24 cellular contexts compared by ENCODE assay signal in the genomic region with DNA sequence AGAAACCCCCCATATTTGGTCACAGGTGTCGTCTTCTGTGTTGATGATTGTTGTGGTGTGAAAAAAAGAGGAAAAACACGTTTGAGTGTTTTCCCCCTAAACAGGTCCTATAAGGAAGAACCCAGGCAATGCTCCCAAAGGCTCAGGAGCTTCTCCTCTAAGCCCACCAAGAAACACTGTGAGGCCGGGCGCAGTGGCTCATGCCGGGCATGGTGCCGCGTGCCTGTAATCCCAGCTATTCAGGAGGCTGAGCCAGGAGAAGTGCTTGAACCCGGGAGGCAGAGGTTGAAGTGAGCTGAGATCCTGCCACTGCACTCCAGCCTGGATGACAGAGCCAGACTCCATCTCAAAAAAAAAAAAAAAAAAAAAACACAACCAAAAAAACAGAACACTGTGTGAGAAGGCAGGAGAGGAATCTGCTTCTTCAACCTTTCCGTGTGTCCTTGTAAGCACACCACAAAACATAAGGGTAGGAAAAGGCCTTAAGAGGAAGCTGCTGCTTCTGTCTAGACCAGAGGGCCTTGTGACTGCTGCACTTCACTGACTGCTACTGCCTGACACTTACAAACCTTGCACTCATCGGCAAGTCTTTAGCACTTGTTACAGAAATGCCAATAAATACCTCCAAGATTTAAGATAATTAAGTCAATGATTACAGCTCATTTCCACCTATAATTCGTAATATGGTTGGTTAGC. TPM values are rescaled to one million over a fixed set of nuclear protein-coding genes. Genes with fewer than 3 reads are reported as not detected.
A peak's percentile ranks its signal among the peaks of the same experiment; 100 is the strongest.
DNase-seq lines count a peak whose midpoint lies in the region; ATAC-seq, FAIRE-seq and TF ChIP-seq lines count a peak whose summit lies in the region.
"Had no signal": no experiment of that assay in that cellular context is flagged by ENCODE, and none has a peak within 500 bp of the region (broad histone marks: within the 10 kb centered on the region; RNA-seq: fewer than 3 reads in every experiment).

No MANE protein-coding gene starts in this region.

- CTCF ChIA-PET in activated CD8-positive, alpha-beta memory T cell treated with anti-CD3 and anti-CD28 coated beads, Interleukin-2, amount 10 ng/mL, durations not matched to agents 7 days and 5 days (lab: Charles Lee) = interaction anchor here (0.7 to 2.6 kb wide), 10 partner anchors 9 to 183 kb away, joined by 3 to 15 read pairs (median 3); partner anchors contain the start of genes ARMC7, JPT1 and NT5C
- CTCF ChIA-PET in K562 (lab: Yijun Ruan, JAX; ENCODE audit: low intra/inter-chr PET ratio) = no interaction called here
- CTCF ChIA-PET in mammary epithelial cell (lab: Charles Lee; ENCODE audit: low non-redundant PET) = no interaction called here

- TF ChIP-seq POLR2A in K562 (conservative IDR thresholded peaks at IDR 0.05) = no peak

- peaks cover 68% of the 10 kb centered on the region for H3K36me3 Mint-ChIP-seq in activated CD8-positive, alpha-beta memory T cell treated with anti-CD3 and anti-CD28 coated beads, Interleukin-2, amount 10 ng/mL, durations not matched to agents 7 days and 5 days

- H3K36me3 ChIP-seq in K562 (ENCODE audit: control insufficient read depth, insufficient read depth, low read length) = peaks cover 94% of the 10 kb centered on the region
- peaks cover 50% of the 10 kb centered on the region for H3K36me3 ChIP-seq in mammary epithelial cell (ENCODE audit: insufficient read depth, low read length)

- no TSS peak for BruUV-seq in K562 (replicated peaks; lab: Mats Ljungman, UMichigan)
- no TSS peak for BruUV-seq in mammary epithelial cell (replicated peaks; lab: Mats Ljungman, UMichigan)

- intact Hi-C loops in K562 (cut with micrococcal nuclease) = no loop called here
- intact Hi-C loops in mammary epithelial cell (cut with micrococcal nuclease) = no loop called here

- H3K9me3 ChIP-seq in K562 (replicated peaks; ENCODE audit: control insufficient read depth, insufficient read depth, low read depth, low read length) (no peaks in the 10 kb centered on the region), mammary epithelial cell (replicated peaks; ENCODE audit: insufficient read depth, low read length) (no peaks in the 10 kb centered on the region)
- H3K9me3 ChIP-seq: lower lobe of right lung had no signal

- H3K4me2 ChIP-seq in K562 (ENCODE audit: insufficient read depth, low read length) (no peak overlapping the region), mammary epithelial cell (ENCODE audit: insufficient read depth, low read depth, low read length) (no peak overlapping the region)

- no peak overlapping the region for H3K4me3 ChIP-seq in K562
- no peak overlapping the region for H3K4me3 ChIP-seq in mammary epithelial cell (replicated peaks in 1 of 3; ENCODE audit: insufficient read depth in 1 of 3, low read depth in 2 of 3, low read length in 3 of 3)
- H3K4me3 ChIP-seq: lower lobe of right lung had no signal

- H3K9me3 Mint-ChIP-seq in activated CD8-positive, alpha-beta memory T cell treated with anti-CD3 and anti-CD28 coated beads, Interleukin-2, amount 10 ng/mL, durations not matched to agents 7 days and 5 days (ENCODE audit: low read depth) = no peaks in the 10 kb centered on the region

- H4K20me1 ChIP-seq in K562 (replicated peaks; ENCODE audit: control insufficient read depth, insufficient read depth, low read length) (0 out of 2 replicates have a peak, but pooled peaks cover 3% of the 10 kb centered on the region), mammary epithelial cell (ENCODE audit: insufficient read depth, low read length) (peaks cover 3% of the 10 kb centered on the region)

- ATAC-seq in activated CD8-positive, alpha-beta memory T cell treated with anti-CD3 and anti-CD28 coated beads, Interleukin-2, amount 10 ng/mL, durations not matched to agents 7 days and 5 days = no peak
- ATAC-seq in K562 = 0 out of 3 replicates have a peak, but pooled peaks have one; percentile 9
- ATAC-seq: foreskin keratinocyte had no signal

- H3K27me3 Mint-ChIP-seq in activated CD8-positive, alpha-beta memory T cell treated with anti-CD3 and anti-CD28 coated beads, Interleukin-2, amount 10 ng/mL, durations not matched to agents 7 days and 5 days = no peaks in the 10 kb centered on the region
- H3K27me3 Mint-ChIP-seq: B cell had no signal

- TF ChIP-seq EP300 in K562 (IDR thresholded peaks at IDR 0.05; ENCODE audit: low read length) = no peak

- H3K79me2 ChIP-seq in K562 (ENCODE audit: control insufficient read depth, insufficient read depth, low read length) (peaks cover 35% of the 10 kb centered on the region), mammary epithelial cell (ENCODE audit: insufficient read depth, low read length) (peaks cover 68% of the 10 kb centered on the region)

- in situ Hi-C loops in K562 (cut with MboI) = no loop called here
- in situ Hi-C loops in mammary epithelial cell (cut with MboI; ENCODE audit: low sequenced_read_pairs in 2 of 2) = no loop called here

- DNase-seq in activated CD8-positive, alpha-beta memory T cell treated with anti-CD3 and anti-CD28 coated beads, Interleukin-2, amount 10 ng/mL, durations not matched to agents 7 days and 5 days = no peak
- DNase-seq in activated CD8-positive, alpha-beta memory T cell treated with anti-CD3 and anti-CD28 coated beads, Interleukin-2, amount 50 U/mL, for 4 hours = no peak
- no peak for DNase-seq in K562 (ENCODE audit: extremely low read depth in 1 of 4, low spot score in 3 of 4)
- peak; percentile 54 for DNase-seq in pons (ENCODE audit: low spot score)
- DNase-seq in glomerular visceral epithelial cell (ENCODE audit: extremely low spot score) = no peak
- no peak for DNase-seq in mammary epithelial cell
- DNase-seq: 8988T; activated gamma-delta T cell treated with Interleukin-2 at 50 U/mL for 16 hours; central memory CD4-positive, alpha-beta T cell; COR-L47; DMS79 treated with DMSO at 0.1 percent for 48 hours; erythroblast; foreskin keratinocyte; GOT3; hypothalamus; lower lobe of right lung; MM.1S; NCI-H1436; NCI-H524 treated with DMSO at 0.1 percent for 48 hours; occipital lobe; SW 1271 had no signal

- H3K4me1 Mint-ChIP-seq in activated CD8-positive, alpha-beta memory T cell treated with anti-CD3 and anti-CD28 coated beads, Interleukin-2, amount 10 ng/mL, durations not matched to agents 7 days and 5 days = peaks cover 40% of the 10 kb centered on the region

- H3K9ac ChIP-seq in K562 (ENCODE audit: insufficient read depth in 1 of 2, low read depth in 2 of 2, low read length in 2 of 2) = no peak overlapping the region
- no peak overlapping the region for H3K9ac ChIP-seq in mammary epithelial cell (ENCODE audit: insufficient read depth, low read length)

- H3K27me3 ChIP-seq in K562 (ENCODE audit: control insufficient read depth in 2 of 2, insufficient read depth in 2 of 2, low read length in 2 of 2) = no peaks in the 10 kb centered on the region
- H3K27me3 ChIP-seq in mammary epithelial cell (ENCODE audit: insufficient read depth, low read length) = no peaks in the 10 kb centered on the region
- H3K27me3 ChIP-seq: foreskin keratinocyte had no signal

- POLR2A ChIA-PET in K562 (lab: Yijun Ruan, JAX) = interaction anchor here (0.6 to 7.3 kb wide), 14 partner anchors 8 to 400 kb away, joined by 3 to 51 read pairs (median 4); partner anchors contain the start of genes JPT1, NT5C and NUP85

- dilution Hi-C loops in mammary epithelial cell (cut with HindIII; ENCODE audit: low sequenced_read_pairs) = no loop called here

- TF ChIP-seq RAD21 in K562 (CRISPR knock-in tag; conservative IDR thresholded peaks at IDR 0.05 in 1 of 2, IDR thresholded peaks at IDR 0.05 in 1 of 2) = no peak

- H3K4me3 Mint-ChIP-seq in activated CD8-positive, alpha-beta memory T cell treated with anti-CD3 and anti-CD28 coated beads, Interleukin-2, amount 10 ng/mL, durations not matched to agents 7 days and 5 days = no peak overlapping the region
- H3K4me3 Mint-ChIP-seq: B cell had no signal

- H3K9me1 ChIP-seq in K562 (ENCODE audit: control insufficient read depth, insufficient read depth, low read length) = no peaks in the 10 kb centered on the region

- H2AFZ ChIP-seq in K562 (ENCODE audit: low read depth, low read length) (no peak overlapping the region), mammary epithelial cell (ENCODE audit: low read depth, low read length) (no peak overlapping the region)

- TF ChIP-seq CTCF in K562 (IDR thresholded peaks at IDR 0.05 in 2 of 3, conservative IDR thresholded peaks at IDR 0.05 in 1 of 3; ENCODE audit: insufficient read depth in 2 of 3, low read depth in 1 of 3, low read length in 3 of 3) (no peak), mammary epithelial cell (conservative IDR thresholded peaks at IDR 0.05 in 1 of 2, IDR thresholded peaks at IDR 0.05 in 1 of 2; ENCODE audit: extremely low read depth in 1 of 2, insufficient read depth in 1 of 2, low read depth in 1 of 2, low read length in 2 of 2) (no peak)

- no peak for FAIRE-seq in K562 (lab: Jason Lieb, UNC)
- FAIRE-seq: islet of Langerhans, urothelium cell line had no signal

- H3K27ac ChIP-seq in K562 (ENCODE audit: extremely low read depth, low read depth, low read length) (no peak overlapping the region), mammary epithelial cell (ENCODE audit: insufficient read depth, low read depth, low read length) (no peak overlapping the region)
- H3K27ac ChIP-seq: foreskin keratinocyte, lower lobe of right lung had no signal

- H3K4me1 ChIP-seq in K562 (replicated peaks in 1 of 2; ENCODE audit: control insufficient read depth in 2 of 2, insufficient read depth in 2 of 2, low read length in 2 of 2) (no peaks in the 10 kb centered on the region; a peak in 1 of 5 replicates), mammary epithelial cell (ENCODE audit: insufficient read depth, low read length) (no peaks in the 10 kb centered on the region)
- H3K4me1 ChIP-seq: foreskin keratinocyte, lower lobe of right lung had no signal

- H3K27ac Mint-ChIP-seq in activated CD8-positive, alpha-beta memory T cell treated with anti-CD3 and anti-CD28 coated beads, Interleukin-2, amount 10 ng/mL, durations not matched to agents 7 days and 5 days = peak overlapping the region; percentile 61
- H3K27ac Mint-ChIP-seq: B cell had no signal

- WGBS in K562 (ENCODE audit: insufficient coverage, low coverage, missing lambda C conversion rate) = 93% methylated on average over 11 of the region's 11 CpGs
- 87% methylated on average over 11 of the region's 11 CpGs for WGBS in mammary epithelial cell (ENCODE audit: low coverage, missing lambda C conversion rate)

RNA-seq across cellular contexts. Expression of gene JPT1, which starts 9.3 kb away (rescaled TPM):
- total RNA-seq in activated CD8-positive, alpha-beta memory T cell treated with anti-CD3 and anti-CD28 coated beads, Interleukin-2, amount 10 ng/mL, durations not matched to agents 7 days and 5 days = 100 to 1,000 TPM; 277 to 301 TPM
- 60.0 and 81.0 TPM in 2 replicates for total RNA-seq in K562 (2011; cell fraction: chromatin; rRNA removed; ENCODE audit: low replicate concordance)
- 77.1 and 90.4 TPM in 2 replicates for total RNA-seq in K562 (2011; cell fraction: nucleolus; rRNA removed)
- total RNA-seq in K562 (2011; cell fraction: nucleoplasm; rRNA removed) = 68.9 and 75.0 TPM in 2 replicates
- total RNA-seq in K562 (2014; rRNA removed) = 131 and 132 TPM in 2 replicates
- total RNA-seq in K562 (2014; rRNA removed; fragmentation: Illumina TruSeq; extraction: Trizol) = 168 and 185 TPM in 2 replicates
- total RNA-seq in K562 (2015; rRNA removed; fragmentation: Illumina TruSeq; extraction: Trizol) = 290 and 292 TPM in 2 replicates
- total RNA-seq in K562 (2021) = 243 and 245 TPM in 2 replicates
- 54.0 and 56.7 TPM in 2 replicates for polyA plus RNA-seq in K562 (2011; rRNA removed)
- 112 and 122 TPM in 2 replicates for polyA plus RNA-seq in K562 (2011; cell fraction: cytosol; rRNA removed)
- polyA plus RNA-seq in K562 (2011; cell fraction: nucleus; rRNA removed) = 68.8 and 82.6 TPM in 2 replicates
- 165 and 353 TPM in 2 replicates for polyA plus RNA-seq in K562 (2012)
- 276 and 277 TPM in 2 replicates for polyA plus RNA-seq in K562 (2014; fragmentation: Illumina TruSeq; extraction: Trizol)
- polyA plus RNA-seq in K562 (2014; fragmentation: Nextera tagmentation; extraction: Ambion mirVana) = 10 to 100 TPM; 67.8 to 77.7 TPM
- 144 and 237 TPM in 2 replicates for polyA plus RNA-seq in K562 (2014; rRNA removed)
- polyA minus RNA-seq in K562 (2011; rRNA and poly(A)+ RNA removed) = 46.8 and 55.1 TPM in 2 replicates
- 131 and 146 TPM in 2 replicates for polyA minus RNA-seq in K562 (2011; cell fraction: cytosol; rRNA and poly(A)+ RNA removed)
- polyA minus RNA-seq in K562 (2011; cell fraction: nucleus; rRNA and poly(A)+ RNA removed) = 35.1 and 49.8 TPM in 2 replicates
- total RNA-seq in mammary epithelial cell = 100 to 1,000 TPM; 107 to 223 TPM
- polyA plus RNA-seq in mammary epithelial cell = 280 TPM
- 110 TPM for polyA minus RNA-seq in mammary epithelial cell

RNA-seq across cellular contexts. Expression of gene NT5C, which starts 13.4 kb away (rescaled TPM):
- 10 to 100 TPM; 65.2 to 73.1 TPM for total RNA-seq in activated CD8-positive, alpha-beta memory T cell treated with anti-CD3 and anti-CD28 coated beads, Interleukin-2, amount 10 ng/mL, durations not matched to agents 7 days and 5 days
- total RNA-seq in K562 (2011; cell fraction: chromatin; rRNA removed; ENCODE audit: low replicate concordance) = 23.9 and 63.5 TPM in 2 replicates
- total RNA-seq in K562 (2011; cell fraction: nucleolus; rRNA removed) = 83.5 and 103 TPM in 2 replicates
- 34.3 and 56.2 TPM in 2 replicates for total RNA-seq in K562 (2011; cell fraction: nucleoplasm; rRNA removed)
- total RNA-seq in K562 (2014; rRNA removed) (150 and 205 TPM in 2 replicates), K562 (2014; rRNA removed; fragmentation: Illumina TruSeq; extraction: Trizol) (21.5 and 31.6 TPM in 2 replicates), K562 (2015; rRNA removed; fragmentation: Illumina TruSeq; extraction: Trizol) (55.3 and 56.6 TPM in 2 replicates), K562 (2021) (94.3 and 95.0 TPM in 2 replicates), mammary epithelial cell (10 to 100 TPM; 45.7 to 65.7 TPM)
- polyA plus RNA-seq in K562 (2011; rRNA removed) (45.0 and 55.6 TPM in 2 replicates), K562 (2014; fragmentation: Illumina TruSeq; extraction: Trizol) (31.0 and 40.2 TPM in 2 replicates), K562 (2014; fragmentation: Nextera tagmentation; extraction: Ambion mirVana) (1 to 10 TPM; 2.9 to 5.0 TPM), K562 (2014; rRNA removed) (167 and 175 TPM in 2 replicates), mammary epithelial cell (37.9 TPM)
- polyA plus RNA-seq in K562 (2011; cell fraction: cytosol; rRNA removed) = 71.8 and 135 TPM in 2 replicates
- polyA plus RNA-seq in K562 (2011; cell fraction: nucleus; rRNA removed) = 170 and 227 TPM in 2 replicates
- 54.2 and 75.4 TPM in 2 replicates for polyA plus RNA-seq in K562 (2012)
- 6.2 and 7.8 TPM in 2 replicates for polyA minus RNA-seq in K562 (2011; rRNA and poly(A)+ RNA removed)
- polyA minus RNA-seq in K562 (2011; cell fraction: cytosol; rRNA and poly(A)+ RNA removed) = 10.3 and 17.4 TPM in 2 replicates
- polyA minus RNA-seq in K562 (2011; cell fraction: nucleus; rRNA and poly(A)+ RNA removed) = 41.6 and 46.9 TPM in 2 replicates
- 27.5 TPM for polyA minus RNA-seq in mammary epithelial cell

RNA-seq across cellular contexts. Expression of gene ARMC7, which starts 35.2 kb away (rescaled TPM):
- 10 to 100 TPM; 13.5 to 14.5 TPM for total RNA-seq in activated CD8-positive, alpha-beta memory T cell treated with anti-CD3 and anti-CD28 coated beads, Interleukin-2, amount 10 ng/mL, durations not matched to agents 7 days and 5 days
- 16.9 and 36.5 TPM in 2 replicates for total RNA-seq in K562 (2011; cell fraction: chromatin; rRNA removed; ENCODE audit: low replicate concordance)
- total RNA-seq in K562 (2011; cell fraction: nucleolus; rRNA removed) = 20.5 and 25.8 TPM in 2 replicates
- total RNA-seq in K562 (2011; cell fraction: nucleoplasm; rRNA removed) = 16.9 and 19.5 TPM in 2 replicates
- total RNA-seq in K562 (2014; rRNA removed) = 5.9 and 10.2 TPM in 2 replicates
- total RNA-seq in K562 (2014; rRNA removed; fragmentation: Illumina TruSeq; extraction: Trizol) = 4.1 and 5.1 TPM in 2 replicates
- total RNA-seq in K562 (2015; rRNA removed; fragmentation: Illumina TruSeq; extraction: Trizol) = 9.5 and 10.1 TPM in 2 replicates
- 15.2 TPM in 2 replicates for total RNA-seq in K562 (2021)
- 3.9 and 8.0 TPM in 2 replicates for polyA plus RNA-seq in K562 (2011; rRNA removed)
- polyA plus RNA-seq in K562 (2011; cell fraction: cytosol; rRNA removed) = 9.1 and 13.1 TPM in 2 replicates
- polyA plus RNA-seq in K562 (2011; cell fraction: nucleus; rRNA removed) = 8.4 and 8.7 TPM in 2 replicates
- polyA plus RNA-seq in K562 (2012) = 15.4 and 16.8 TPM in 2 replicates
- 8.7 and 12.7 TPM in 2 replicates for polyA plus RNA-seq in K562 (2014; fragmentation: Illumina TruSeq; extraction: Trizol)
- polyA plus RNA-seq in K562 (2014; fragmentation: Nextera tagmentation; extraction: Ambion mirVana) = 1 to 10 TPM; 1.4 to 2.8 TPM
- polyA plus RNA-seq in K562 (2014; rRNA removed) = 5.9 and 8.9 TPM in 2 replicates
- polyA minus RNA-seq in K562 (2011; rRNA and poly(A)+ RNA removed) = 8.0 and 8.3 TPM in 2 replicates
- polyA minus RNA-seq in K562 (2011; cell fraction: cytosol; rRNA and poly(A)+ RNA removed) = 8.3 and 9.9 TPM in 2 replicates
- 6.9 and 11.7 TPM in 2 replicates for polyA minus RNA-seq in K562 (2011; cell fraction: nucleus; rRNA and poly(A)+ RNA removed)
- total RNA-seq in mammary epithelial cell = 1 to 10 TPM; 2.8 to 8.3 TPM
- polyA plus RNA-seq in mammary epithelial cell = 8.6 TPM
- 4.9 TPM for polyA minus RNA-seq in mammary epithelial cell

RNA-seq across cellular contexts. Expression of gene SUMO2, which starts 37.8 kb away (rescaled TPM):
- total RNA-seq in activated CD8-positive, alpha-beta memory T cell treated with anti-CD3 and anti-CD28 coated beads, Interleukin-2, amount 10 ng/mL, durations not matched to agents 7 days and 5 days = 100 to 1,000 TPM; 469 to 639 TPM
- total RNA-seq in K562 (2011; cell fraction: chromatin; rRNA removed; ENCODE audit: low replicate concordance) = 15.8 and 22.4 TPM in 2 replicates
- 14.9 and 18.3 TPM in 2 replicates for total RNA-seq in K562 (2011; cell fraction: nucleolus; rRNA removed)
- 30.7 and 43.9 TPM in 2 replicates for total RNA-seq in K562 (2011; cell fraction: nucleoplasm; rRNA removed)
- total RNA-seq in K562 (2014; rRNA removed) (170 and 203 TPM in 2 replicates), K562 (2014; rRNA removed; fragmentation: Illumina TruSeq; extraction: Trizol) (379 and 441 TPM in 2 replicates), K562 (2015; rRNA removed; fragmentation: Illumina TruSeq; extraction: Trizol) (361 and 419 TPM in 2 replicates), K562 (2021) (511 and 520 TPM in 2 replicates), mammary epithelial cell (100 to 1,000 TPM in 1 of 2 donors, 10 to 100 TPM in 1; 49.7 to 279 TPM)
- polyA plus RNA-seq in K562 (2011; rRNA removed) (414 and 505 TPM in 2 replicates), K562 (2014; fragmentation: Illumina TruSeq; extraction: Trizol) (233 and 262 TPM in 2 replicates), K562 (2014; fragmentation: Nextera tagmentation; extraction: Ambion mirVana) (100 to 1,000 TPM; 570 to 733 TPM), K562 (2014; rRNA removed) (157 and 222 TPM in 2 replicates), mammary epithelial cell (71.8 TPM)
- polyA plus RNA-seq in K562 (2011; cell fraction: cytosol; rRNA removed) = 43.5 and 104 TPM in 2 replicates
- polyA plus RNA-seq in K562 (2011; cell fraction: nucleus; rRNA removed) = 60.3 and 118 TPM in 2 replicates
- 290 and 393 TPM in 2 replicates for polyA plus RNA-seq in K562 (2012)
- 133 and 157 TPM in 2 replicates for polyA minus RNA-seq in K562 (2011; rRNA and poly(A)+ RNA removed)
- polyA minus RNA-seq in K562 (2011; cell fraction: cytosol; rRNA and poly(A)+ RNA removed) = 208 and 214 TPM in 2 replicates
- 9.2 and 28.8 TPM in 2 replicates for polyA minus RNA-seq in K562 (2011; cell fraction: nucleus; rRNA and poly(A)+ RNA removed)
- polyA minus RNA-seq in mammary epithelial cell = 141 TPM

RNA-seq across cellular contexts. Expression of gene SLC16A5, which starts 57.2 kb away (rescaled TPM):
- 1 to 10 TPM; 2.3 to 3.2 TPM for total RNA-seq in activated CD8-positive, alpha-beta memory T cell treated with anti-CD3 and anti-CD28 coated beads, Interleukin-2, amount 10 ng/mL, durations not matched to agents 7 days and 5 days
- 3.1 and 9.9 TPM in 2 replicates for total RNA-seq in K562 (2011; cell fraction: chromatin; rRNA removed; ENCODE audit: low replicate concordance)
- total RNA-seq in K562 (2011; cell fraction: nucleolus; rRNA removed) = 6.2 and 7.8 TPM in 2 replicates
- 3.5 and 5.4 TPM in 2 replicates for total RNA-seq in K562 (2011; cell fraction: nucleoplasm; rRNA removed)
- total RNA-seq in K562 (2014; rRNA removed) (0.65 and 1.1 TPM in 2 replicates), K562 (2014; rRNA removed; fragmentation: Illumina TruSeq; extraction: Trizol) (0.64 and 0.65 TPM in 2 replicates), K562 (2015; rRNA removed; fragmentation: Illumina TruSeq; extraction: Trizol) (0.33 and 0.75 TPM in 2 replicates), K562 (2021) (2.6 and 3.1 TPM in 2 replicates), mammary epithelial cell (1 to 10 TPM; 3.5 to 7.1 TPM)
- polyA plus RNA-seq in K562 (2011; rRNA removed) (1.2 and 1.8 TPM in 2 replicates), K562 (2014; fragmentation: Illumina TruSeq; extraction: Trizol) (0.91 and 1.8 TPM in 2 replicates), K562 (2014; fragmentation: Nextera tagmentation; extraction: Ambion mirVana) (under 1 TPM; 0.06 to 0.11 TPM), K562 (2014; rRNA removed) (1.8 and 2.4 TPM in 2 replicates), mammary epithelial cell (1.6 TPM)
- 2.0 and 4.5 TPM in 2 replicates for polyA plus RNA-seq in K562 (2011; cell fraction: cytosol; rRNA removed)
- 8.3 and 12.8 TPM in 2 replicates for polyA plus RNA-seq in K562 (2011; cell fraction: nucleus; rRNA removed)
- 1.1 and 4.0 TPM in 2 replicates for polyA plus RNA-seq in K562 (2012)
- 0.63 and 0.88 TPM in 2 replicates for polyA minus RNA-seq in K562 (2011; rRNA and poly(A)+ RNA removed)
- 2.2 and 2.7 TPM in 2 replicates for polyA minus RNA-seq in K562 (2011; cell fraction: cytosol; rRNA and poly(A)+ RNA removed)
- 2.2 and 2.4 TPM in 2 replicates for polyA minus RNA-seq in K562 (2011; cell fraction: nucleus; rRNA and poly(A)+ RNA removed)
- 1.1 TPM for polyA minus RNA-seq in mammary epithelial cell
